ENCODE assay signal across 8 cellular contexts in genomic region chr19:14072535-14073231, GRCh38. TPM values are rescaled to one million over a fixed set of nuclear protein-coding genes. Genes with fewer than 3 reads are reported as not detected.
DNase-seq lines count a peak whose midpoint lies in the region; ATAC-seq and TF ChIP-seq lines count a peak whose summit lies in the region.

TSS of gene MISP3 (plus strand) at chr19:14072786. CDS start at chr19:14073310, 524 bp downstream.

- peaks cover 22% of the 10 kb centered on the region for H3K27me3 ChIP-seq in DOHH2 (ENCODE audit: control insufficient read depth, low read length)
- H3K27me3 ChIP-seq in SU-DHL-6 (ENCODE audit: low read length): no peaks in the 10 kb centered on the region
- H3K27me3 ChIP-seq in colonic mucosa: no peaks in the 10 kb centered on the region

- peak; percentile 16 for ATAC-seq in HG03103 (IDR thresholded peaks at IDR 0.05; ENCODE audit: low read depth, unreplicated experiment)
- ATAC-seq in HG03108 (IDR thresholded peaks at IDR 0.05; ENCODE audit: unreplicated experiment): no peak

- intact Hi-C loops in colonic mucosa (cut with DNase I): no loop called here

- H3K9ac ChIP-seq in SU-DHL-6 (ENCODE audit: low read length): peak within 1 kb of the TSS; percentile 58
- H3K9ac ChIP-seq in colonic mucosa (ENCODE audit: low read depth in 2 of 2, low read length in 2 of 2): peak within 1 kb of the TSS; percentile 78 to 99

- H3K27ac ChIP-seq in DOHH2 (ENCODE audit: low read depth, low read length) (no peak within 1 kb of the TSS), SU-DHL-6 (ENCODE audit: low read depth, low read length) (peak within 1 kb of the TSS; percentile 43), colonic mucosa (peak within 1 kb of the TSS; percentile 97), substantia nigra (ENCODE audit: low read depth, low read length, poor library complexity, severe bottlenecking) (peak within 1 kb of the TSS; percentile 97)

- TF ChIP-seq CTCF in DOHH2 (IDR thresholded peaks at IDR 0.05; ENCODE audit: low read depth, low read length, poor library complexity, severe bottlenecking): no peak
- no peak for TF ChIP-seq CTCF in SU-DHL-6 (IDR thresholded peaks at IDR 0.05; ENCODE audit: insufficient read depth, low read length, poor library complexity, severe bottlenecking)
- no peak for TF ChIP-seq CTCF in colonic mucosa (IDR thresholded peaks at IDR 0.05)

- H3K4me3 ChIP-seq in DOHH2 (ENCODE audit: low read length) (peak within 1 kb of the TSS; percentile 88), SU-DHL-6 (ENCODE audit: insufficient read depth, low read length, poor library complexity, severe bottlenecking) (peak within 1 kb of the TSS; percentile 62), colonic mucosa (peak within 1 kb of the TSS; percentile 81)

- H3K4me1 ChIP-seq in DOHH2 (ENCODE audit: control insufficient read depth, low read length) (peaks cover 36% of the 10 kb centered on the region), colonic mucosa (no peaks in the 10 kb centered on the region)

- H3K4me2 ChIP-seq in DOHH2 (ENCODE audit: low read length) (peak within 1 kb of the TSS; percentile 100), SU-DHL-6 (ENCODE audit: low read depth, low read length, poor library complexity, severe bottlenecking) (peak within 1 kb of the TSS; percentile 99)

- H3K9me3 ChIP-seq in DOHH2 (ENCODE audit: control insufficient read depth, insufficient read depth, low read length) (no peaks in the 10 kb centered on the region), SU-DHL-6 (ENCODE audit: insufficient read depth, low read length) (no peaks in the 10 kb centered on the region), colonic mucosa (no peaks in the 10 kb centered on the region)

- DNase-seq in colonic mucosa (peak; percentile 91), lung microvascular endothelial cell (ENCODE audit: low read depth in 2 of 2) (peak; percentile 49 to 56), substantia nigra (lab: John Stamatoyannopoulos, UW) (peak in 13 of 49 donors; percentile 14 to 88 (median 38)), kidney glomerular epithelial cell (lab: John Stamatoyannopoulos, UW) (no peak)

- no peaks in the 10 kb centered on the region for H4K20me1 ChIP-seq in DOHH2 (ENCODE audit: control insufficient read depth, insufficient read depth, low read depth, low read length)
- H4K20me1 ChIP-seq in SU-DHL-6 (ENCODE audit: low read depth, low read length): no peaks in the 10 kb centered on the region

- H2AFZ ChIP-seq in SU-DHL-6 (ENCODE audit: low read depth, low read length, severe bottlenecking): peak within 1 kb of the TSS; percentile 77

- no peaks in the 10 kb centered on the region for H3K79me2 ChIP-seq in DOHH2 (ENCODE audit: control insufficient read depth, low read length)
- no peaks in the 10 kb centered on the region for H3K79me2 ChIP-seq in SU-DHL-6 (ENCODE audit: insufficient read depth, low read length)

- H3F3A ChIP-seq in DOHH2 (ENCODE audit: control insufficient read depth, insufficient read depth): 0 out of 2 replicates have a peak, but pooled peaks cover 2% of the 10 kb centered on the region
- H3F3A ChIP-seq in SU-DHL-6 (ENCODE audit: insufficient read depth): no peaks in the 10 kb centered on the region

- H3K9me2 ChIP-seq in DOHH2 (replicated peaks; ENCODE audit: control insufficient read depth, low read length): no peaks in the 10 kb centered on the region
- no peaks in the 10 kb centered on the region for H3K9me2 ChIP-seq in SU-DHL-6 (replicated peaks; ENCODE audit: insufficient read depth, low read length)

- H3K36me3 ChIP-seq in DOHH2 (ENCODE audit: control insufficient read depth, low read length) (no peaks in the 10 kb centered on the region), SU-DHL-6 (ENCODE audit: low read length) (no peaks in the 10 kb centered on the region), colonic mucosa (no peaks in the 10 kb centered on the region)

RNA-seq across cellular contexts. Expression of gene MISP3, which starts in this region (rescaled TPM):
- 10 to 100 TPM; 32.7 to 50.0 TPM for total RNA-seq in colonic mucosa
- total RNA-seq in lung microvascular endothelial cell: 0.22 TPM in 1 of 2 replicates, not detected in the other

Comparison
In these comparisons a context has a peak if more than half of its experiments do, and no peak if none do; other contexts are left out.
1. RNA of gene MISP3 (total RNA-seq): 32.7 to 50.0 TPM in colonic mucosa; 0.22 TPM in lung microvascular endothelial cell; every median in the first group is over 10 times any median in the second.
2. Peak in DNase-seq in lung microvascular endothelial cell; RNA of the gene not detected or under 1 TPM.
3. Peak in every context shown above with its lines, with median percentiles within 50 percentile points of each other: H3K4me3 ChIP-seq.